ENCODE assay signal across 29 cellular contexts in genomic region chr20:25100914-25101313, GRCh38. TPM values are rescaled to one million over a fixed set of nuclear protein-coding genes. Genes with fewer than 3 reads are reported as not detected.
"Had no signal": no experiment of that assay in that cellular context is flagged by ENCODE, and none has a peak within 500 bp of the region (broad histone marks: within the 10 kb centered on the region; RNA-seq: fewer than 3 reads in every experiment).

No MANE protein-coding gene starts in this region.

- H3K4me3 ChIP-seq: cardiac muscle cell, K562, SK-N-MC had no signal

- H3K27ac ChIP-seq: cardiac muscle cell, SK-N-MC had no signal

- DNase-seq: activated CD4-positive, alpha-beta T cell treated with anti-CD3 and anti-CD28 coated beads for 48 hours; activated CD4-positive, alpha-beta T cell treated with anti-CD3 and anti-CD28 coated beads, Interleukin-2, amount 50 U/mL, for 4 hours; activated CD8-positive, alpha-beta memory T cell treated with anti-CD3 and anti-CD28 coated beads, Interleukin-2, amount 50 U/mL, for 48 hours; activated CD8-positive, alpha-beta T cell treated with anti-CD3 and anti-CD28 coated beads, Interleukin-2, amount 10 ng/mL, durations not matched to agents 7 days and 5 days; activated naive CD8-positive, alpha-beta T cell treated with anti-CD3 and anti-CD28 coated beads, Interleukin-2, amount 50 U/mL, for 24 hours; activated T-cell treated with anti-CD3 and anti-CD28 coated beads, Interleukin-2, amount 50 U/mL, for 1 hour; amniotic stem cell; Karpas-422; NCI-H1048; NCI-H1417 treated with DMSO at 0.1 percent for 48 hours; NCI-H1694; NCI-H2029; NCI-H2107; NCI-H2171 treated with DMSO at 0.1 percent for 48 hours; NCI-H226; NCI-H526; NCI-H774; NK-92 treated with Interleukin-12 subunit alpha and Interleukin-12 subunit beta, amount 100 ng/mL, for 24 hours; SIG-M5; T-helper 1 cell had no signal

- H3K4me1 Mint-ChIP-seq: brain had no signal

- H3K4me3 Mint-ChIP-seq: activated CD8-positive, alpha-beta T cell treated with anti-CD3 and anti-CD28 coated beads, Interleukin-2, amount 10 ng/mL, durations not matched to agents 7 days and 5 days; activated naive CD4-positive, alpha-beta T cell treated with anti-CD3 and anti-CD28 coated beads, Interleukin-2, amount 50 U/mL, for 24 hours; activated naive CD8-positive, alpha-beta T cell treated with anti-CD3 and anti-CD28 coated beads, Interleukin-2, amount 50 U/mL, for 24 hours; brain had no signal

- ATAC-seq: activated CD4-positive, CD25-positive, alpha-beta regulatory T cell treated with anti-CD3 and anti-CD28 coated beads, Interleukin-2, amount 50 U/mL, for 24 hours; activated CD8-positive, alpha-beta T cell treated with anti-CD3 and anti-CD28 coated beads, Interleukin-2, amount 10 ng/mL, durations not matched to agents 7 days and 5 days; activated naive CD8-positive, alpha-beta T cell treated with anti-CD3 and anti-CD28 coated beads, Interleukin-2, amount 50 U/mL, for 24 hours; K562 had no signal

- H3K36me3 ChIP-seq: cardiac muscle cell had no signal

- H3K27me3 ChIP-seq: cardiac muscle cell had no signal

- H3K36me3 Mint-ChIP-seq: activated naive CD4-positive, alpha-beta T cell treated with anti-CD3 and anti-CD28 coated beads, Interleukin-2, amount 50 U/mL, for 24 hours; brain had no signal

- H3K27ac Mint-ChIP-seq: activated CD8-positive, alpha-beta T cell treated with anti-CD3 and anti-CD28 coated beads, Interleukin-2, amount 10 ng/mL, durations not matched to agents 7 days and 5 days; activated naive CD4-positive, alpha-beta T cell treated with anti-CD3 and anti-CD28 coated beads, Interleukin-2, amount 50 U/mL, for 24 hours; activated naive CD8-positive, alpha-beta T cell treated with anti-CD3 and anti-CD28 coated beads, Interleukin-2, amount 50 U/mL, for 24 hours; brain had no signal

- H3K9me3 Mint-ChIP-seq: activated naive CD4-positive, alpha-beta T cell treated with anti-CD3 and anti-CD28 coated beads, Interleukin-2, amount 50 U/mL, for 24 hours; activated naive CD8-positive, alpha-beta T cell treated with anti-CD3 and anti-CD28 coated beads, Interleukin-2, amount 50 U/mL, for 24 hours had no signal

RNA-seq across cellular contexts. Expression of gene VSX1, which starts 19.0 kb away (rescaled TPM):
- total RNA-seq: activated CD8-positive, alpha-beta T cell treated with anti-CD3 and anti-CD28 coated beads, Interleukin-2, amount 10 ng/mL, durations not matched to agents 7 days and 5 days; astrocyte; cardiac muscle cell; K562; NCI-H460; T-helper 2 cell treated with Interferon-gamma antibody and Interleukin-4, amounts not matched to agents 100 ng/mL and 5 ng/mL, for 36 hours had no signal

RNA-seq across cellular contexts. Expression of gene ACSS1, which starts 43.0 kb away (rescaled TPM):
- total RNA-seq: cardiac muscle cell had no signal
